ENCODE assay signal across 1 cellular context in genomic region chr5:79235222-79235577, GRCh38.
TF ChIP-seq lines count a peak whose summit lies in the region.

No MANE protein-coding gene starts in this region.

TF ChIP-seq in HepG2, 621 proteins besides CTCF, POLR2A, EP300 and RAD21 (continued from another document and continues in another):
- TF ChIP-seq FOXA1 (IDR thresholded peaks at IDR 0.05) (no peak), FOXA1 (CRISPR knock-in tag; IDR thresholded peaks at IDR 0.05) (peak; percentile 74), ERF (CRISPR knock-in tag; IDR thresholded peaks at IDR 0.05) (no peak), ZBTB39 (CRISPR knock-in tag; IDR thresholded peaks at IDR 0.05) (no peak), ZXDC (CRISPR knock-in tag; IDR thresholded peaks at IDR 0.05) (no peak), ZNF614 (CRISPR knock-in tag; IDR thresholded peaks at IDR 0.05; ENCODE audit: borderline replicate concordance) (no peak), ZNF441 (CRISPR knock-in tag; IDR thresholded peaks at IDR 0.05; ENCODE audit: borderline replicate concordance) (no peak), KLF6 (CRISPR knock-in tag; IDR thresholded peaks at IDR 0.05) (no peak), FOXO1 (CRISPR knock-in tag; IDR thresholded peaks at IDR 0.05) (no peak), ARNTL (CRISPR knock-in tag; IDR thresholded peaks at IDR 0.05) (no peak), SMAD1 (CRISPR knock-in tag; IDR thresholded peaks at IDR 0.05; ENCODE audit: borderline replicate concordance, low read depth) (no peak), FOXJ3 (CRISPR knock-in tag; IDR thresholded peaks at IDR 0.05; ENCODE audit: borderline replicate concordance) (peak; percentile 63; the same call in 1 of the 2 replicates), ZBTB34 (CRISPR knock-in tag; IDR thresholded peaks at IDR 0.05) (no peak), MXD4 (CRISPR knock-in tag; IDR thresholded peaks at IDR 0.05) (no peak), GFI1 (CRISPR knock-in tag; IDR thresholded peaks at IDR 0.05; ENCODE audit: borderline replicate concordance) (no peak), ZNF609 (CRISPR knock-in tag; IDR thresholded peaks at IDR 0.05; ENCODE audit: borderline replicate concordance) (no peak), ZNF644 (CRISPR knock-in tag; IDR thresholded peaks at IDR 0.05; ENCODE audit: low read depth) (no peak), ZNF354B (CRISPR knock-in tag; IDR thresholded peaks at IDR 0.05) (no peak), MTF1 (CRISPR knock-in tag; IDR thresholded peaks at IDR 0.05) (no peak), ZFP91 (CRISPR knock-in tag; IDR thresholded peaks at IDR 0.05; ENCODE audit: borderline replicate concordance) (no peak), ZNF331 (CRISPR knock-in tag; IDR thresholded peaks at IDR 0.05) (0 out of 2 replicates have a peak, but pooled peaks have one; percentile 19), RXRB (CRISPR knock-in tag; IDR thresholded peaks at IDR 0.05; ENCODE audit: borderline replicate concordance) (peak; percentile 86), ZNF24 (IDR thresholded peaks at IDR 0.05) (0 out of 2 replicates have a peak, but pooled peaks have one; percentile 24), EED (CRISPR knock-in tag; IDR thresholded peaks at IDR 0.05) (no peak), ZNF883 (CRISPR knock-in tag; IDR thresholded peaks at IDR 0.05; ENCODE audit: not compliant biosample characterization) (no peak), ZNF18 (CRISPR knock-in tag; IDR thresholded peaks at IDR 0.05; ENCODE audit: insufficient replicate concordance) (no peak), ZNF552 (CRISPR knock-in tag; IDR thresholded peaks at IDR 0.05; ENCODE audit: borderline replicate concordance) (no peak), ZNF12 (CRISPR knock-in tag; IDR thresholded peaks at IDR 0.05) (no peak), NAIF1 (CRISPR knock-in tag; IDR thresholded peaks at IDR 0.05; ENCODE audit: borderline replicate concordance) (no peak), HMGA1 (CRISPR knock-in tag; conservative IDR thresholded peaks at IDR 0.05) (no peak), KLF11 (CRISPR knock-in tag; IDR thresholded peaks at IDR 0.05) (no peak), RBAK (CRISPR knock-in tag; IDR thresholded peaks at IDR 0.05) (no peak), ZBTB1 (CRISPR knock-in tag; IDR thresholded peaks at IDR 0.05; ENCODE audit: borderline replicate concordance) (no peak), CENPT (CRISPR knock-in tag; IDR thresholded peaks at IDR 0.05; ENCODE audit: low read depth) (no peak), RARA (CRISPR knock-in tag; IDR thresholded peaks at IDR 0.05) (peak; percentile 76), SAFB2 (CRISPR knock-in tag; IDR thresholded peaks at IDR 0.05; ENCODE audit: borderline replicate concordance, low read depth) (no peak), MTA1 (CRISPR knock-in tag; IDR thresholded peaks at IDR 0.05; ENCODE audit: borderline replicate concordance) (no peak), ATF7 (IDR thresholded peaks at IDR 0.05) (peak; percentile 54), ATF7 (CRISPR knock-in tag; IDR thresholded peaks at IDR 0.05) (no peak)
- TF ChIP-seq, protein P1, sequence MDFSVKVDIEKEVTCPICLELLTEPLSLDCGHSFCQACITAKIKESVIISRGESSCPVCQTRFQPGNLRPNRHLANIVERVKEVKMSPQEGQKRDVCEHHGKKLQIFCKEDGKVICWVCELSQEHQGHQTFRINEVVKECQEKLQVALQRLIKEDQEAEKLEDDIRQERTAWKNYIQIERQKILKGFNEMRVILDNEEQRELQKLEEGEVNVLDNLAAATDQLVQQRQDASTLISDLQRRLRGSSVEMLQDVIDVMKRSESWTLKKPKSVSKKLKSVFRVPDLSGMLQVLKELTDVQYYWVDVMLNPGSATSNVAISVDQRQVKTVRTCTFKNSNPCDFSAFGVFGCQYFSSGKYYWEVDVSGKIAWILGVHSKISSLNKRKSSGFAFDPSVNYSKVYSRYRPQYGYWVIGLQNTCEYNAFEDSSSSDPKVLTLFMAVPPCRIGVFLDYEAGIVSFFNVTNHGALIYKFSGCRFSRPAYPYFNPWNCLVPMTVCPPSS (IDR thresholded peaks at IDR 0.05), result no peak
- TF ChIP-seq, protein P2, sequence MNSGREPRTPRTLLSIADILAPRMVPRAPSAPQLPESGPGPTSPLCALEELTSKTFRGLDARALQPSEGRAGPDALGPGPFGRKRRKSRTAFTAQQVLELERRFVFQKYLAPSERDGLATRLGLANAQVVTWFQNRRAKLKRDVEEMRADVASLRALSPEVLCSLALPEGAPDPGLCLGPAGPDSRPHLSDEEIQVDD (CRISPR knock-in tag; IDR thresholded peaks at IDR 0.05; ENCODE audit: borderline replicate concordance), result no peak
- TF ChIP-seq, protein P3, sequence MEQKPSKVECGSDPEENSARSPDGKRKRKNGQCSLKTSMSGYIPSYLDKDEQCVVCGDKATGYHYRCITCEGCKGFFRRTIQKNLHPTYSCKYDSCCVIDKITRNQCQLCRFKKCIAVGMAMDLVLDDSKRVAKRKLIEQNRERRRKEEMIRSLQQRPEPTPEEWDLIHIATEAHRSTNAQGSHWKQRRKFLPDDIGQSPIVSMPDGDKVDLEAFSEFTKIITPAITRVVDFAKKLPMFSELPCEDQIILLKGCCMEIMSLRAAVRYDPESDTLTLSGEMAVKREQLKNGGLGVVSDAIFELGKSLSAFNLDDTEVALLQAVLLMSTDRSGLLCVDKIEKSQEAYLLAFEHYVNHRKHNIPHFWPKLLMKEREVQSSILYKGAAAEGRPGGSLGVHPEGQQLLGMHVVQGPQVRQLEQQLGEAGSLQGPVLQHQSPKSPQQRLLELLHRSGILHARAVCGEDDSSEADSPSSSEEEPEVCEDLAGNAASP (CRISPR knock-in tag; IDR thresholded peaks at IDR 0.05; ENCODE audit: borderline replicate concordance), result peak; percentile 94
- TF ChIP-seq, protein P4, sequence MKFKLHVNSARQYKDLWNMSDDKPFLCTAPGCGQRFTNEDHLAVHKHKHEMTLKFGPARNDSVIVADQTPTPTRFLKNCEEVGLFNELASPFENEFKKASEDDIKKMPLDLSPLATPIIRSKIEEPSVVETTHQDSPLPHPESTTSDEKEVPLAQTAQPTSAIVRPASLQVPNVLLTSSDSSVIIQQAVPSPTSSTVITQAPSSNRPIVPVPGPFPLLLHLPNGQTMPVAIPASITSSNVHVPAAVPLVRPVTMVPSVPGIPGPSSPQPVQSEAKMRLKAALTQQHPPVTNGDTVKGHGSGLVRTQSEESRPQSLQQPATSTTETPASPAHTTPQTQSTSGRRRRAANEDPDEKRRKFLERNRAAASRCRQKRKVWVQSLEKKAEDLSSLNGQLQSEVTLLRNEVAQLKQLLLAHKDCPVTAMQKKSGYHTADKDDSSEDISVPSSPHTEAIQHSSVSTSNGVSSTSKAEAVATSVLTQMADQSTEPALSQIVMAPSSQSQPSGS (CRISPR knock-in tag; IDR thresholded peaks at IDR 0.05), result no peak
